Comparison of ENCODE assay signal across 16 cellular contexts in the genomic region with DNA sequence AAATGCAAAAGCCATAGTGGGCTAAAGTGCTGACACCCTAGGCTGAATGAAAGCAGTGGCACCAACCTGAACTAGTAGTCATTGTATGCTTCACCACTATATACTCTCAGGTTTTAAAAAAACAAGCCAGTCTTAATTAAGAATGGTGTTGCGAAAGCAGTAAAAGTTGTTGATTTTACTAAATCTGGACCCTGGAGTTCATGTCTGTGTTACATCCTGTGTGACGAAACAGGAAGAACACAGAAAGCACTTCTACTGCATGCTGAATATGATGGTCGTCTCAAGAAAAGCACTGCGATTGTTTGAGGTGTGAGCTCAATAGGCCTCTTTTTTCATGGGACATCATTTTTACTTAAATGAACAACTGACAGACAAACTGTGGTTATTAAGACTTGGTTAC. TPM values are rescaled to one million over a fixed set of nuclear protein-coding genes. Genes with fewer than 3 reads are reported as not detected.
DNase-seq lines count a peak whose midpoint lies in the region; ATAC-seq and TF ChIP-seq lines count a peak whose summit lies in the region.
"Had no signal": no experiment of that assay in that cellular context is flagged by ENCODE, and none has a peak within 500 bp of the region (broad histone marks: within the 10 kb centered on the region; RNA-seq: fewer than 3 reads in every experiment).

No MANE protein-coding gene starts in this region.

- no peaks in the 10 kb centered on the region for H4K20me1 ChIP-seq in OCI-LY7 (ENCODE audit: insufficient read depth, low read length)

- no peak for DNase-seq in activated CD4-positive, alpha-beta T cell treated with anti-CD3 and anti-CD28 coated beads, Interleukin-2, amount 10 ng/mL, durations not matched to agents 24 days and 14 days
- DNase-seq in activated CD4-positive, alpha-beta T cell treated with anti-CD3 and anti-CD28 coated beads, Interleukin-2, amount 50 U/mL, for 4 hours = no peak
- peak; percentile 26 for DNase-seq in OCI-LY7 (ENCODE audit: low spot score)
- peak; percentile 17 to 29 (median 21) for DNase-seq in effector memory CD8-positive, alpha-beta T cell
- DNase-seq in osteocyte (ENCODE audit: extremely low spot score, unreplicated experiment) = no peak
- DNase-seq in SHP77 treated with DMSO at 0.1 percent for 48 hours (lab: John Stamatoyannopoulos, UW) = no peak
- DNase-seq in DMS114 treated with DMSO at 0.1 percent for 48 hours (lab: John Stamatoyannopoulos, UW; ENCODE audit: unreplicated experiment) = no peak
- DNase-seq: NCI-H1048, NCI-H510A, SJCRH30 had no signal

- ATAC-seq in effector memory CD8-positive, alpha-beta T cell (replicated peaks) = peak; percentile 98
- no peak for ATAC-seq in GM19035 (IDR thresholded peaks at IDR 0.05; ENCODE audit: unreplicated experiment)
- ATAC-seq: left lobe of liver had no signal

- peaks cover 11% of the 10 kb centered on the region for H3K4me1 ChIP-seq in OCI-LY7 (ENCODE audit: insufficient read depth, low read length, poor library complexity, severe bottlenecking)
- H3K4me1 ChIP-seq: SJCRH30, suprapubic skin had no signal

- intact Hi-C loops in activated CD4-positive, alpha-beta T cell treated with anti-CD3 and anti-CD28 coated beads, Interleukin-2, amount 10 ng/mL, durations not matched to agents 24 days and 14 days (cut with micrococcal nuclease) = no loop called here
- intact Hi-C loops in OCI-LY7 (cut with micrococcal nuclease; ENCODE audit: unreplicated experiment) = no loop called here

- peaks cover 17% of the 10 kb centered on the region for H3K36me3 Mint-ChIP-seq in activated CD4-positive, alpha-beta T cell treated with anti-CD3 and anti-CD28 coated beads, Interleukin-2, amount 10 ng/mL, durations not matched to agents 24 days and 14 days (ENCODE audit: low read depth)
- H3K36me3 Mint-ChIP-seq in effector memory CD8-positive, alpha-beta T cell (ENCODE audit: insufficient read depth) = no peaks in the 10 kb centered on the region
- H3K36me3 Mint-ChIP-seq in osteocyte (ENCODE audit: unreplicated experiment) = no peaks in the 10 kb centered on the region

- no peak for TF ChIP-seq CTCF in OCI-LY7 (conservative IDR thresholded peaks at IDR 0.05; ENCODE audit: low read length)
- TF ChIP-seq CTCF in osteocyte (IDR thresholded peaks at IDR 0.05) = no peak

- no peaks in the 10 kb centered on the region for H3K27me3 Mint-ChIP-seq in activated CD4-positive, alpha-beta T cell treated with anti-CD3 and anti-CD28 coated beads, Interleukin-2, amount 10 ng/mL, durations not matched to agents 24 days and 14 days
- H3K27me3 Mint-ChIP-seq in effector memory CD8-positive, alpha-beta T cell = no peaks in the 10 kb centered on the region
- H3K27me3 Mint-ChIP-seq in osteocyte (ENCODE audit: unreplicated experiment) = no peaks in the 10 kb centered on the region

- CTCF ChIA-PET in OCI-LY7 (lab: Charles Lee; ENCODE audit: unreplicated experiment) = interaction anchor here (0.6 kb wide), 1 partner anchor 34 kb away, joined by 3 read pairs; no protein-coding TSS in a partner anchor

- H3K9me3 Mint-ChIP-seq in activated CD4-positive, alpha-beta T cell treated with anti-CD3 and anti-CD28 coated beads, Interleukin-2, amount 10 ng/mL, durations not matched to agents 24 days and 14 days = no peaks in the 10 kb centered on the region
- no peaks in the 10 kb centered on the region for H3K9me3 Mint-ChIP-seq in effector memory CD8-positive, alpha-beta T cell
- H3K9me3 Mint-ChIP-seq in osteocyte (ENCODE audit: unreplicated experiment) = peaks cover 5% of the 10 kb centered on the region

- no peaks in the 10 kb centered on the region for H3K79me2 ChIP-seq in OCI-LY7 (ENCODE audit: insufficient read depth, low read depth, low read length)

- H3K4me2 ChIP-seq in OCI-LY7 (ENCODE audit: low read length) = peak overlapping the region; percentile 41; the same call in 1 of the 2 replicates

- H2AFZ ChIP-seq in OCI-LY7 (ENCODE audit: low read length) = no peak overlapping the region

- H3K27ac ChIP-seq in OCI-LY7 (ENCODE audit: low read depth, low read length, poor library complexity, severe bottlenecking) = peak overlapping the region; percentile 52
- H3K27ac ChIP-seq: SJCRH30, suprapubic skin had no signal

- BruUV-seq in OCI-LY7 (replicated peaks; lab: Mats Ljungman, UMichigan) = no TSS peak

- H3K9me2 ChIP-seq in OCI-LY7 (ENCODE audit: insufficient read depth, low read length) = no peaks in the 10 kb centered on the region

- no peak overlapping the region for H3K4me3 ChIP-seq in OCI-LY7 (ENCODE audit: low read depth, low read length, poor library complexity, severe bottlenecking)
- H3K4me3 ChIP-seq: SJCRH30, suprapubic skin had no signal

- peak overlapping the region; percentile 69 for H3K27ac Mint-ChIP-seq in activated CD4-positive, alpha-beta T cell treated with anti-CD3 and anti-CD28 coated beads, Interleukin-2, amount 10 ng/mL, durations not matched to agents 24 days and 14 days
- H3K27ac Mint-ChIP-seq in effector memory CD8-positive, alpha-beta T cell = peak overlapping the region; percentile 46 to 92
- H3K27ac Mint-ChIP-seq in osteocyte (ENCODE audit: unreplicated experiment) = peak overlapping the region; percentile 41
- H3K27ac Mint-ChIP-seq: brain had no signal

- H3K4me3 Mint-ChIP-seq in activated CD4-positive, alpha-beta T cell treated with anti-CD3 and anti-CD28 coated beads, Interleukin-2, amount 10 ng/mL, durations not matched to agents 24 days and 14 days = no peak overlapping the region
- H3K4me3 Mint-ChIP-seq in effector memory CD8-positive, alpha-beta T cell = peak overlapping the region in 1 of 2 donors; percentile 8
- H3K4me3 Mint-ChIP-seq in osteocyte (ENCODE audit: unreplicated experiment) = no peak overlapping the region
- H3K4me3 Mint-ChIP-seq: brain had no signal

- POLR2A ChIA-PET in OCI-LY7 (lab: Charles Lee) = no interaction called here

- H3K4me1 Mint-ChIP-seq in activated CD4-positive, alpha-beta T cell treated with anti-CD3 and anti-CD28 coated beads, Interleukin-2, amount 10 ng/mL, durations not matched to agents 24 days and 14 days = peaks cover 2% of the 10 kb centered on the region
- no peaks in the 10 kb centered on the region for H3K4me1 Mint-ChIP-seq in effector memory CD8-positive, alpha-beta T cell (ENCODE audit: low read depth in 2 of 2)
- no peaks in the 10 kb centered on the region for H3K4me1 Mint-ChIP-seq in osteocyte (ENCODE audit: unreplicated experiment)
- H3K4me1 Mint-ChIP-seq: brain had no signal

- no peaks in the 10 kb centered on the region for H3K9me3 ChIP-seq in OCI-LY7 (ENCODE audit: low read length)
- H3K9me3 ChIP-seq: SJCRH30, suprapubic skin had no signal

- peaks cover 62% of the 10 kb centered on the region for H3K36me3 ChIP-seq in OCI-LY7 (ENCODE audit: insufficient read depth, low read length)
- H3K36me3 ChIP-seq: suprapubic skin had no signal

RNA-seq across cellular contexts. Expression of a gene that starts 24.2 kb away (rescaled TPM):
- 0.12 and 0.19 TPM in 2 replicates for total RNA-seq in activated CD4-positive, alpha-beta T cell treated with anti-CD3 and anti-CD28 coated beads, Interleukin-2, amount 10 ng/mL, durations not matched to agents 24 days and 14 days
- total RNA-seq in OCI-LY7 (2014; rRNA removed; shearing (Covaris generic)) = 0.16 TPM in 1 of 2 replicates, not detected in the other
- not detected in 2 replicates for total RNA-seq in OCI-LY7 (2022)
- not detected in 2 replicates for total RNA-seq in osteocyte
- total RNA-seq: glomerular endothelial cell, left lobe of liver, omental fat pad had no signal

RNA-seq across cellular contexts. Expression of a gene that starts 45.7 kb away (rescaled TPM):
- total RNA-seq in activated CD4-positive, alpha-beta T cell treated with anti-CD3 and anti-CD28 coated beads, Interleukin-2, amount 10 ng/mL, durations not matched to agents 24 days and 14 days = 31.9 and 41.1 TPM in 2 replicates
- 0.06 TPM in 1 of 2 replicates, not detected in the other for total RNA-seq in OCI-LY7 (2014; rRNA removed; shearing (Covaris generic))
- total RNA-seq in OCI-LY7 (2022) = 0.09 TPM in 1 of 2 replicates, not detected in the other
- total RNA-seq in osteocyte = 9.7 and 12.5 TPM in 2 replicates

Comparison
In these comparisons a context has a peak if more than half of its experiments do, and no peak if none do; other contexts are left out.
1. DNase-seq: peak in OCI-LY7 (single experiment) and effector memory CD8-positive, alpha-beta T cell (3 of 3); none in activated CD4-positive, alpha-beta T cell treated with anti-CD3 and anti-CD28 coated beads, Interleukin-2, amount 10 ng/mL, durations not matched to agents 24 days and 14 days (single experiment), activated CD4-positive, alpha-beta T cell treated with anti-CD3 and anti-CD28 coated beads, Interleukin-2, amount 50 U/mL, for 4 hours (0 of 2), osteocyte (single experiment), SHP77 treated with DMSO at 0.1 percent for 48 hours (single experiment) and DMS114 treated with DMSO at 0.1 percent for 48 hours (single experiment).
2. Peak in every context shown above with its lines, with median percentiles within 50 percentile points of each other: H3K27ac Mint-ChIP-seq.